Comparison of ENCODE assay signal across 1 cellular context in the genomic region with DNA sequence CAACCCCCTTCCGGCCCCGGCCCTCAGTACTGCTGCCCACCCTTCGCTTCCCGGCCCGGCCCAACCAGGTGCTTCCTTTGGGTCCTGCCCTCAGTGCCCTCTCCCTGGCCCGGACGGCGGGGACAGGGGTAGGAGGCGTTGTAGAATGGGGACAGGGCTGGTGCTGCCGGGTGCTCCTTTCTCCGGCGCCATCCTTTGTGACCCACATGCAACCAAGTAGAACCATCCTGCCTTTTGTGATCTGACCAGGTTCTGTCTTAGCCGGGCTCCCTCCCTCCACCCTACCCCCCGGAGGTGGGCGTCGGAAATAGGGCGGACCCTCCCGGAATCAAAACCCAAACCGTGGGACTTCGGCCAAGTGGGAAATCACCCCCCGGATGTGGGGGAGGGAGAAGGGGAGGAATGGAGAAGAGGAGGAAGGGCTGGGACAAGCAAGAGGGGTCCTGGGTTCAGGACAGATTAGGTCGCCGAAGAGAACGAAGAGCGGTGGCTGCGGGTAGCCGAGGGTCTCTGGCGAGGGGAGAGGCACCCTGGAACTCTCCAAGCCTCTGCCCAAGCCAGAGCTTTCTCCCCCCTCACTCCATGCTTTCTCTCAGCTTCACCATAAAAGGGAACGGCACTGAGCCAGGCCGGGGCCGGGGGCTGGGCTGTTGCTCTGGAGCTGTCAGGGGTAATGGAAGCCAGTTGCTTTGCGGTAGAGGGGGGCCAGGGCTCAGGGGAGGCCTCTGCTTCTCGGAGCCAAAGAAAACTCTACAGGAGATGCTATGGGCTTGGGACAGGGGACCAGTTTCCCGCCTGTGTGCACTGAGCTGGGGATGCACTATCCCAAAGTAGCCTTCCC.
A peak's percentile ranks its signal among the peaks of the same experiment; 100 is the strongest.
TF ChIP-seq lines count a peak whose summit lies in the region.

No MANE protein-coding gene starts in this region.

TF ChIP-seq in WTC11, 78 proteins besides CTCF, POLR2A, EP300 and RAD21 (continued from another document):
- TF ChIP-seq MAX (CRISPR knock-in tag; IDR thresholded peaks at IDR 0.05) (peak; percentile 28; the same call in 1 of the 2 replicates), USF1 (CRISPR knock-in tag; IDR thresholded peaks at IDR 0.05) (0 out of 2 replicates have a peak, but pooled peaks have one; percentile 17)
